1 cellular context compared by ENCODE assay signal in the genomic region with DNA sequence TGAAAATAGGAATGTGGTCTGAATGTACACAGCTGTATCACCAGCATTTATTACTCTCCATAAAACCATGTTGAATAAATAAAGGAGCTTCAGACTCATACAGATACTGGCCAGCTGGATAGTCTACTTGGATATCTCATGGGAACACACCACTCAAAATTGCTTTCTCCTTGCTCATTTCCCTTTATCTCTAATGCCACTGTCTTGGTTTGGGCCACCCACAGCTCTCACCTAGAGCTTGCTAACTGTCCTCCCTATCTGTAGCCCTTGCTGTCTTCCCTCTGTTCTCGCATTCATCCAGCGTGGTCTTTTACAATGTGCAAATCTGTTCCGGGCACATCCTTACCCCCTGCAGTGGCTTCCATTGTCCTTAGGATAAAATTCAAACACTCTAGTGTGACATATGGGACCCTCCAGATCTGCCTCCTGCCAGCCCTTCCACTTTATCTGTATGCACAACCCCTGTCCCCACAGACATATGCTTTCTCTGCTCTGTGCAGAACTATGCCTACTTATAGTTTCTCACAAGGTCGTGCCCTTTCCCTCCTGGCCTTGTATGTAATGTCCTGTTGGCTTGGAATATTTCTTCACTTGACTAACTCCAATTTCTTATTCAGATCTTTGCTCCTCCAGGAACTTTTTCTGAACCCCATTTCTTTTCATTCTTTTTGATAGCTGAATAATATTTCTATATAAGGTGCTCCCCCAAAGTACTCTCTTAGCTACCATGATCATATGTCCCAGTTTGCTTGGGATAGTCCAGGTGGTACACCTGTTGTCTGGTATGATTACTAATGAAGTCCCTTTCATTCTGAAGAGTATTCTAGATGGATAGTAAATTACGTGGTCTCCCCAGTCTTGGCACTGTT.
TF ChIP-seq lines count a peak whose summit lies in the region.

No MANE protein-coding gene starts in this region.

TF ChIP-seq in K562, 482 proteins besides CTCF, POLR2A, EP300 and RAD21 (continued from another document):
- TF ChIP-seq, protein P1, sequence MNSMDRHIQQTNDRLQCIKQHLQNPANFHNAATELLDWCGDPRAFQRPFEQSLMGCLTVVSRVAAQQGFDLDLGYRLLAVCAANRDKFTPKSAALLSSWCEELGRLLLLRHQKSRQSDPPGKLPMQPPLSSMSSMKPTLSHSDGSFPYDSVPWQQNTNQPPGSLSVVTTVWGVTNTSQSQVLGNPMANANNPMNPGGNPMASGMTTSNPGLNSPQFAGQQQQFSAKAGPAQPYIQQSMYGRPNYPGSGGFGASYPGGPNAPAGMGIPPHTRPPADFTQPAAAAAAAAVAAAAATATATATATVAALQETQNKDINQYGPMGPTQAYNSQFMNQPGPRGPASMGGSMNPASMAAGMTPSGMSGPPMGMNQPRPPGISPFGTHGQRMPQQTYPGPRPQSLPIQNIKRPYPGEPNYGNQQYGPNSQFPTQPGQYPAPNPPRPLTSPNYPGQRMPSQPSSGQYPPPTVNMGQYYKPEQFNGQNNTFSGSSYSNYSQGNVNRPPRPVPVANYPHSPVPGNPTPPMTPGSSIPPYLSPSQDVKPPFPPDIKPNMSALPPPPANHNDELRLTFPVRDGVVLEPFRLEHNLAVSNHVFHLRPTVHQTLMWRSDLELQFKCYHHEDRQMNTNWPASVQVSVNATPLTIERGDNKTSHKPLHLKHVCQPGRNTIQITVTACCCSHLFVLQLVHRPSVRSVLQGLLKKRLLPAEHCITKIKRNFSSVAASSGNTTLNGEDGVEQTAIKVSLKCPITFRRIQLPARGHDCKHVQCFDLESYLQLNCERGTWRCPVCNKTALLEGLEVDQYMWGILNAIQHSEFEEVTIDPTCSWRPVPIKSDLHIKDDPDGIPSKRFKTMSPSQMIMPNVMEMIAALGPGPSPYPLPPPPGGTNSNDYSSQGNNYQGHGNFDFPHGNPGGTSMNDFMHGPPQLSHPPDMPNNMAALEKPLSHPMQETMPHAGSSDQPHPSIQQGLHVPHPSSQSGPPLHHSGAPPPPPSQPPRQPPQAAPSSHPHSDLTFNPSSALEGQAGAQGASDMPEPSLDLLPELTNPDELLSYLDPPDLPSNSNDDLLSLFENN (IDR thresholded peaks at IDR 0.05; ENCODE audit: low read depth in 2 of 2, low read length in 2 of 2) = peak in 1 of 2 experiments; percentile 95; a peak in 2 of 4 replicates
- TF ChIP-seq RBM14 (IDR thresholded peaks at IDR 0.05; ENCODE audit: borderline replicate concordance, insufficient read depth, low read depth, low read length) (no peak), ARID1B (IDR thresholded peaks at IDR 0.05) (peak; percentile 99), HLTF (IDR thresholded peaks at IDR 0.05) (peak; percentile 95), PHF21A (IDR thresholded peaks at IDR 0.05; ENCODE audit: borderline replicate concordance, low read depth) (peak; percentile 92; the same call in 1 of the 2 replicates), ZNF561 (CRISPR knock-in tag; conservative IDR thresholded peaks at IDR 0.05) (no peak), SMARCB1 (IDR thresholded peaks at IDR 0.05; ENCODE audit: insufficient read length, low read depth) (peak; percentile 56), KLF6 (CRISPR knock-in tag; IDR thresholded peaks at IDR 0.05; ENCODE audit: borderline replicate concordance) (no peak), NKRF (IDR thresholded peaks at IDR 0.05; ENCODE audit: borderline replicate concordance) (no peak), ZNF75A (CRISPR knock-in tag; IDR thresholded peaks at IDR 0.05) (no peak), FOXJ3 (CRISPR knock-in tag; IDR thresholded peaks at IDR 0.05) (no peak), MCM7 (IDR thresholded peaks at IDR 0.05) (no peak), HDAC8 (tag; IDR thresholded peaks at IDR 0.05) (no peak), LCOR (CRISPR knock-in tag; IDR thresholded peaks at IDR 0.05) (peak; percentile 92), ZNF12 (CRISPR knock-in tag; IDR thresholded peaks at IDR 0.05) (no peak), GABPB2 (CRISPR knock-in tag; conservative IDR thresholded peaks at IDR 0.05) (no peak), KAT8 (IDR thresholded peaks at IDR 0.05; ENCODE audit: low read depth) (no peak), KAT2B (IDR thresholded peaks at IDR 0.05; ENCODE audit: low read depth, low read length) (no peak), SMARCC2 (IDR thresholded peaks at IDR 0.05; ENCODE audit: low read depth) (peak; percentile 97), BCOR (IDR thresholded peaks at IDR 0.05) (peak; percentile 85), ZNF324 (CRISPR knock-in tag; IDR thresholded peaks at IDR 0.05) (no peak), ZNF584 (CRISPR knock-in tag; IDR thresholded peaks at IDR 0.05; ENCODE audit: low read depth) (peak; percentile 87), TAF1 (IDR thresholded peaks at IDR 0.05; ENCODE audit: control insufficient read depth, extremely low read depth, insufficient read depth, low read length, severe bottlenecking) (peak; percentile 38), TFAM (CRISPR knock-in tag; conservative IDR thresholded peaks at IDR 0.05) (no peak), SMAD3 (CRISPR knock-in tag; conservative IDR thresholded peaks at IDR 0.05) (peak; percentile 79), IFI16 (CRISPR knock-in tag; IDR thresholded peaks at IDR 0.05) (no peak), E2F5 (CRISPR knock-in tag; IDR thresholded peaks at IDR 0.05) (no peak), L3MBTL2 (IDR thresholded peaks at IDR 0.05) (no peak; the same call in 1 of the 2 replicates), SOX6 (IDR thresholded peaks at IDR 0.05) (peak; percentile 98), C11orf30 (IDR thresholded peaks at IDR 0.05; ENCODE audit: low read depth) (no peak), FOXO4 (CRISPR knock-in tag; IDR thresholded peaks at IDR 0.05) (no peak), XRCC4 (IDR thresholded peaks at IDR 0.05; ENCODE audit: extremely low read depth, insufficient read depth, insufficient read length) (no peak), HMGXB4 (CRISPR knock-in tag; IDR thresholded peaks at IDR 0.05) (no peak), JUN (IDR thresholded peaks at IDR 0.05; ENCODE audit: borderline replicate concordance, low read depth, low read length) (peak; percentile 49; the same call in 1 of the 2 replicates), JUN (CRISPR knock-in tag; IDR thresholded peaks at IDR 0.05; ENCODE audit: borderline replicate concordance) (no peak), ELF4 (CRISPR knock-in tag; IDR thresholded peaks at IDR 0.05) (peak; percentile 81; the same call in 1 of the 2 replicates), ZNF696 (CRISPR knock-in tag; conservative IDR thresholded peaks at IDR 0.05) (no peak)
- TF ChIP-seq, protein P2, sequence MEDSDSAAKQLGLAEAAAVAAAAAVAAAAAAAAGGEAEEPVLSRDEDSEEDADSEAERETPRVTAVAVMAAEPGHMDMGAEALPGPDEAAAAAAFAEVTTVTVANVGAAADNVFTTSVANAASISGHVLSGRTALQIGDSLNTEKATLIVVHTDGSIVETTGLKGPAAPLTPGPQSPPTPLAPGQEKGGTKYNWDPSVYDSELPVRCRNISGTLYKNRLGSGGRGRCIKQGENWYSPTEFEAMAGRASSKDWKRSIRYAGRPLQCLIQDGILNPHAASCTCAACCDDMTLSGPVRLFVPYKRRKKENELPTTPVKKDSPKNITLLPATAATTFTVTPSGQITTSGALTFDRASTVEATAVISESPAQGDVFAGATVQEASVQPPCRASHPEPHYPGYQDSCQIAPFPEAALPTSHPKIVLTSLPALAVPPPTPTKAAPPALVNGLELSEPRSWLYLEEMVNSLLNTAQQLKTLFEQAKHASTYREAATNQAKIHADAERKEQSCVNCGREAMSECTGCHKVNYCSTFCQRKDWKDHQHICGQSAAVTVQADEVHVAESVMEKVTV (CRISPR knock-in tag; IDR thresholded peaks at IDR 0.05) = no peak
- TF ChIP-seq, protein P3, sequence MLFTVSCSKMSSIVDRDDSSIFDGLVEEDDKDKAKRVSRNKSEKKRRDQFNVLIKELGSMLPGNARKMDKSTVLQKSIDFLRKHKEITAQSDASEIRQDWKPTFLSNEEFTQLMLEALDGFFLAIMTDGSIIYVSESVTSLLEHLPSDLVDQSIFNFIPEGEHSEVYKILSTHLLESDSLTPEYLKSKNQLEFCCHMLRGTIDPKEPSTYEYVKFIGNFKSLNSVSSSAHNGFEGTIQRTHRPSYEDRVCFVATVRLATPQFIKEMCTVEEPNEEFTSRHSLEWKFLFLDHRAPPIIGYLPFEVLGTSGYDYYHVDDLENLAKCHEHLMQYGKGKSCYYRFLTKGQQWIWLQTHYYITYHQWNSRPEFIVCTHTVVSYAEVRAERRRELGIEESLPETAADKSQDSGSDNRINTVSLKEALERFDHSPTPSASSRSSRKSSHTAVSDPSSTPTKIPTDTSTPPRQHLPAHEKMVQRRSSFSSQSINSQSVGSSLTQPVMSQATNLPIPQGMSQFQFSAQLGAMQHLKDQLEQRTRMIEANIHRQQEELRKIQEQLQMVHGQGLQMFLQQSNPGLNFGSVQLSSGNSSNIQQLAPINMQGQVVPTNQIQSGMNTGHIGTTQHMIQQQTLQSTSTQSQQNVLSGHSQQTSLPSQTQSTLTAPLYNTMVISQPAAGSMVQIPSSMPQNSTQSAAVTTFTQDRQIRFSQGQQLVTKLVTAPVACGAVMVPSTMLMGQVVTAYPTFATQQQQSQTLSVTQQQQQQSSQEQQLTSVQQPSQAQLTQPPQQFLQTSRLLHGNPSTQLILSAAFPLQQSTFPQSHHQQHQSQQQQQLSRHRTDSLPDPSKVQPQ (CRISPR knock-in tag; IDR thresholded peaks at IDR 0.05; ENCODE audit: borderline replicate concordance) = no peak
- TF ChIP-seq, protein P4, sequence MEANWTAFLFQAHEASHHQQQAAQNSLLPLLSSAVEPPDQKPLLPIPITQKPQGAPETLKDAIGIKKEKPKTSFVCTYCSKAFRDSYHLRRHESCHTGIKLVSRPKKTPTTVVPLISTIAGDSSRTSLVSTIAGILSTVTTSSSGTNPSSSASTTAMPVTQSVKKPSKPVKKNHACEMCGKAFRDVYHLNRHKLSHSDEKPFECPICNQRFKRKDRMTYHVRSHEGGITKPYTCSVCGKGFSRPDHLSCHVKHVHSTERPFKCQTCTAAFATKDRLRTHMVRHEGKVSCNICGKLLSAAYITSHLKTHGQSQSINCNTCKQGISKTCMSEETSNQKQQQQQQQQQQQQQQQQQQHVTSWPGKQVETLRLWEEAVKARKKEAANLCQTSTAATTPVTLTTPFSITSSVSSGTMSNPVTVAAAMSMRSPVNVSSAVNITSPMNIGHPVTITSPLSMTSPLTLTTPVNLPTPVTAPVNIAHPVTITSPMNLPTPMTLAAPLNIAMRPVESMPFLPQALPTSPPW (CRISPR knock-in tag; IDR thresholded peaks at IDR 0.05) = peak; percentile 41; the same call in 1 of the 2 replicates
